In the genomic region with DNA sequence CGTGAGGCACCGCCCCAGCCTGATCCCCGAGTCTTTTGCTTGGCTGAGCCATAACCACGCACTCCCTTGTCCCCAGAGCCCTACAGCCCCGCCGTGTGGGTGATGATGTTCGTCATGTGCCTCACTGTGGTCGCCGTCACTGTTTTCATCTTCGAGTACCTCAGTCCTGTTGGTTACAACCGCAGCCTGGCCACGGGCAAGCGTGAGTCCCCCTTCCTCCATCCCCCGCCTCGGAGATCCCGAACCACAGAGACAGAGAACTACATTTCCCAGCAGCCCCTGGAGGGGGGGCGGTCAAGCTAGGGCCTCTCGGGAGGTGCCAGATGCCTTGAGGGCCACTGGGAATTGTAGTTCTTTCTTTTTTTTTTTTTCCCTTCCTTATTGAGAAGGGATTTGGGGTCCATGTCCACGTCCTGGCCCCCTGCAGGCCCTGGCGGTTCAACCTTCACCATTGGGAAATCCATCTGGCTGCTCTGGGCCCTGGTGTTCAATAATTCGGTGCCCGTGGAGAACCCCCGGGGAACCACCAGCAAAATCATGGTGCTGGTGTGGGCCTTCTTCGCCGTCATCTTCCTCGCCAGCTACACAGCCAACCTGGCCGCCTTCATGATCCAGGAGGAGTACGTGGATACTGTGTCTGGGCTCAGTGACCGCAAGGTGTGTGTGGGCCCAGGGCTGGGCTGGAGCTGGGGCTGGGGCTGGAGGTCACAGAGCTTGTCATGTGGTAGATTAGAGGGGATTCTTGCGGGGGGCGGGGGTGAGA, we compare ENCODE assay signal across 1 cellular context.
TF ChIP-seq lines count a peak whose summit lies in the region.

No MANE protein-coding gene starts in this region.

TF ChIP-seq in HepG2, 621 proteins besides CTCF, POLR2A, EP300 and RAD21 (continued from another document):
- TF ChIP-seq SP4 (CRISPR knock-in tag; IDR thresholded peaks at IDR 0.05): 0 out of 2 replicates have a peak, but pooled peaks have one; percentile 54
- no peak for TF ChIP-seq MED1 (CRISPR knock-in tag; IDR thresholded peaks at IDR 0.05)
- TF ChIP-seq IRF2 (CRISPR knock-in tag; IDR thresholded peaks at IDR 0.05): peak; percentile 56; the same call in 1 of the 2 replicates
- no peak for TF ChIP-seq FOXK2 (IDR thresholded peaks at IDR 0.05)
- TF ChIP-seq SP5 (CRISPR knock-in tag; IDR thresholded peaks at IDR 0.05; ENCODE audit: borderline replicate concordance, low read depth): peak; percentile 34; the same call in 1 of the 2 replicates
- no peak for TF ChIP-seq TMF1 (CRISPR knock-in tag; IDR thresholded peaks at IDR 0.05; ENCODE audit: low read depth)
- TF ChIP-seq BRD4 (CRISPR knock-in tag; IDR thresholded peaks at IDR 0.05): no peak
- TF ChIP-seq BHLHE40 (IDR thresholded peaks at IDR 0.05; ENCODE audit: low read length): no peak
